1 cellular context compared by ENCODE assay signal in genomic region chr2:114729025-114729424, GRCh38.
TF ChIP-seq lines count a peak whose summit lies in the region.

No MANE protein-coding gene starts in this region.

TF ChIP-seq in GM23338, 12 proteins besides CTCF, POLR2A, EP300 and RAD21 (continued from another document):
- TF ChIP-seq, protein P1, sequence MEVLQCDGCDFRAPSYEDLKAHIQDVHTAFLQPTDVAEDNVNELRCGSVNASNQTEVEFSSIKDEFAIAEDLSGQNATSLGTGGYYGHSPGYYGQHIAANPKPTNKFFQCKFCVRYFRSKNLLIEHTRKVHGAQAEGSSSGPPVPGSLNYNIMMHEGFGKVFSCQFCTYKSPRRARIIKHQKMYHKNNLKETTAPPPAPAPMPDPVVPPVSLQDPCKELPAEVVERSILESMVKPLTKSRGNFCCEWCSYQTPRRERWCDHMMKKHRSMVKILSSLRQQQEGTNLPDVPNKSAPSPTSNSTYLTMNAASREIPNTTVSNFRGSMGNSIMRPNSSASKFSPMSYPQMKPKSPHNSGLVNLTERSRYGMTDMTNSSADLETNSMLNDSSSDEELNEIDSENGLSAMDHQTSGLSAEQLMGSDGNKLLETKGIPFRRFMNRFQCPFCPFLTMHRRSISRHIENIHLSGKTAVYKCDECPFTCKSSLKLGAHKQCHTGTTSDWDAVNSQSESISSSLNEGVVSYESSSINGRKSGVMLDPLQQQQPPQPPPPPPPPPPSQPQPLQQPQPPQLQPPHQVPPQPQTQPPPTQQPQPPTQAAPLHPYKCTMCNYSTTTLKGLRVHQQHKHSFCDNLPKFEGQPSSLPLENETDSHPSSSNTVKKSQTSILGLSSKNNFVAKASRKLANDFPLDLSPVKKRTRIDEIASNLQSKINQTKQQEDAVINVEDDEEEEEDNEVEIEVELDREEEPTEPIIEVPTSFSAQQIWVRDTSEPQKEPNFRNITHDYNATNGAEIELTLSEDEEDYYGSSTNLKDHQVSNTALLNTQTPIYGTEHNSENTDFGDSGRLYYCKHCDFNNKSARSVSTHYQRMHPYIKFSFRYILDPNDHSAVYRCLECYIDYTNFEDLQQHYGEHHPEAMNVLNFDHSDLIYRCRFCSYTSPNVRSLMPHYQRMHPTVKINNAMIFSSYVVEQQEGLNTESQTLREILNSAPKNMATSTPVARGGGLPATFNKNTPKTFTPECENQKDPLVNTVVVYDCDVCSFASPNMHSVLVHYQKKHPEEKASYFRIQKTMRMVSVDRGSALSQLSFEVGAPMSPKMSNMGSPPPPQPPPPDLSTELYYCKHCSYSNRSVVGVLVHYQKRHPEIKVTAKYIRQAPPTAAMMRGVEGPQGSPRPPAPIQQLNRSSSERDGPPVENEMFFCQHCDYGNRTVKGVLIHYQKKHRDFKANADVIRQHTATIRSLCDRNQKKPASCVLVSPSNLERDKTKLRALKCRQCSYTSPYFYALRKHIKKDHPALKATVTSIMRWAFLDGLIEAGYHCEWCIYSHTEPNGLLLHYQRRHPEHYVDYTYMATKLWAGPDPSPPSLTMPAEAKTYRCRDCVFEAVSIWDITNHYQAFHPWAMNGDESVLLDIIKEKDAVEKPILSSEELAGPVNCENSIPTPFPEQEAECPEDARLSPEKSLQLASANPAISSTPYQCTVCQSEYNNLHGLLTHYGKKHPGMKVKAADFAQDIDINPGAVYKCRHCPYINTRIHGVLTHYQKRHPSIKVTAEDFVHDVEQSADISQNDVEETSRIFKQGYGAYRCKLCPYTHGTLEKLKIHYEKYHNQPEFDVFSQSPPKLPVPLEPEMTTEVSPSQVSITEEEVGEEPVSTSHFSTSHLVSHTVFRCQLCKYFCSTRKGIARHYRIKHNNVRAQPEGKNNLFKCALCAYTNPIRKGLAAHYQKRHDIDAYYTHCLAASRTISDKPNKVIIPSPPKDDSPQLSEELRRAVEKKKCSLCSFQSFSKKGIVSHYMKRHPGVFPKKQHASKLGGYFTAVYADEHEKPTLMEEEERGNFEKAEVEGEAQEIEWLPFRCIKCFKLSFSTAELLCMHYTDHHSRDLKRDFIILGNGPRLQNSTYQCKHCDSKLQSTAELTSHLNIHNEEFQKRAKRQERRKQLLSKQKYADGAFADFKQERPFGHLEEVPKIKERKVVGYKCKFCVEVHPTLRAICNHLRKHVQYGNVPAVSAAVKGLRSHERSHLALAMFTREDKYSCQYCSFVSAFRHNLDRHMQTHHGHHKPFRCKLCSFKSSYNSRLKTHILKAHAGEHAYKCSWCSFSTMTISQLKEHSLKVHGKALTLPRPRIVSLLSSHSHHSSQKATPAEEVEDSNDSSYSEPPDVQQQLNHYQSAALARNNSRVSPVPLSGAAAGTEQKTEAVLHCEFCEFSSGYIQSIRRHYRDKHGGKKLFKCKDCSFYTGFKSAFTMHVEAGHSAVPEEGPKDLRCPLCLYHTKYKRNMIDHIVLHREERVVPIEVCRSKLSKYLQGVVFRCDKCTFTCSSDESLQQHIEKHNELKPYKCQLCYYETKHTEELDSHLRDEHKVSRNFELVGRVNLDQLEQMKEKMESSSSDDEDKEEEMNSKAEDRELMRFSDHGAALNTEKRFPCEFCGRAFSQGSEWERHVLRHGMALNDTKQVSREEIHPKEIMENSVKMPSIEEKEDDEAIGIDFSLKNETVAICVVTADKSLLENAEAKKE (CRISPR knock-in tag; IDR thresholded peaks at IDR 0.05): no peak
- TF ChIP-seq, protein P2, sequence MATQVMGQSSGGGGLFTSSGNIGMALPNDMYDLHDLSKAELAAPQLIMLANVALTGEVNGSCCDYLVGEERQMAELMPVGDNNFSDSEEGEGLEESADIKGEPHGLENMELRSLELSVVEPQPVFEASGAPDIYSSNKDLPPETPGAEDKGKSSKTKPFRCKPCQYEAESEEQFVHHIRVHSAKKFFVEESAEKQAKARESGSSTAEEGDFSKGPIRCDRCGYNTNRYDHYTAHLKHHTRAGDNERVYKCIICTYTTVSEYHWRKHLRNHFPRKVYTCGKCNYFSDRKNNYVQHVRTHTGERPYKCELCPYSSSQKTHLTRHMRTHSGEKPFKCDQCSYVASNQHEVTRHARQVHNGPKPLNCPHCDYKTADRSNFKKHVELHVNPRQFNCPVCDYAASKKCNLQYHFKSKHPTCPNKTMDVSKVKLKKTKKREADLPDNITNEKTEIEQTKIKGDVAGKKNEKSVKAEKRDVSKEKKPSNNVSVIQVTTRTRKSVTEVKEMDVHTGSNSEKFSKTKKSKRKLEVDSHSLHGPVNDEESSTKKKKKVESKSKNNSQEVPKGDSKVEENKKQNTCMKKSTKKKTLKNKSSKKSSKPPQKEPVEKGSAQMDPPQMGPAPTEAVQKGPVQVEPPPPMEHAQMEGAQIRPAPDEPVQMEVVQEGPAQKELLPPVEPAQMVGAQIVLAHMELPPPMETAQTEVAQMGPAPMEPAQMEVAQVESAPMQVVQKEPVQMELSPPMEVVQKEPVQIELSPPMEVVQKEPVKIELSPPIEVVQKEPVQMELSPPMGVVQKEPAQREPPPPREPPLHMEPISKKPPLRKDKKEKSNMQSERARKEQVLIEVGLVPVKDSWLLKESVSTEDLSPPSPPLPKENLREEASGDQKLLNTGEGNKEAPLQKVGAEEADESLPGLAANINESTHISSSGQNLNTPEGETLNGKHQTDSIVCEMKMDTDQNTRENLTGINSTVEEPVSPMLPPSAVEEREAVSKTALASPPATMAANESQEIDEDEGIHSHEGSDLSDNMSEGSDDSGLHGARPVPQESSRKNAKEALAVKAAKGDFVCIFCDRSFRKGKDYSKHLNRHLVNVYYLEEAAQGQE (IDR thresholded peaks at IDR 0.05; ENCODE audit: unreplicated experiment): no peak
- TF ChIP-seq JUNB (IDR thresholded peaks at IDR 0.05; ENCODE audit: unreplicated experiment): no peak
- TF ChIP-seq POLR2AphosphoS5 (IDR thresholded peaks at IDR 0.05; ENCODE audit: low read depth): no peak
- TF ChIP-seq EZH2 (IDR thresholded peaks at IDR 0.05; ENCODE audit: low read depth, unreplicated experiment): no peak
- no peak for TF ChIP-seq EZH2phosphoT487 (IDR thresholded peaks at IDR 0.05; ENCODE audit: unreplicated experiment)
- no peak for TF ChIP-seq ZNF114 (CRISPR knock-in tag; IDR thresholded peaks at IDR 0.05)
